Comparison of ENCODE assay signal across 31 cellular contexts in the genomic region with DNA sequence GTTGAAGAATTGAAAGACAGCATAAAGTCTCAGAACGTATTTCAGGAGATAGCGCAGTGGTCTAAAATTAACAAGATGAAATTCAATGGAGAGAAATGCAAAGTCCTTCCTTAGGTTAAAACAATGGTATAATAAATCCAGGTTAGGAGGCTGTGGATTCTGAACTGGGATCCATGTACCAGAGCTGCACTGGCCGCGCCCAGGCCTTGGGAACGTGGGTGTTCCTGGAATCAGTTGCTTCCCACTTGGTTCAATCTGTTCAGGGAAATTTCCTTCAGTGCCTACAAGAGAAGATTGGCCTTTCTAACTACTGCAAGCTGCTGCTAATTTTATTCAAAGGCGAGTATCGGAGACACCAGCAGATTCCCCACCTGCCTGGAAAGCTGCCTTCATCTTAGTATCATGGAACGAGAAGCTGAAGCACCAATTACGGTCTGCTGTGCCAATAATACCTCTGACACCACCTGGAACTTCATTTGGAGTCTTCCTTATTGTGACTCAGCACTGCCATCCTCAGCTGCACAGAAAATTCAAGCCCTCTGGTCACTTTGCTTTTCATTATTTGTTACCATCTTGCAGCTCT. TPM values are rescaled to one million over a fixed set of nuclear protein-coding genes. Genes with fewer than 3 reads are reported as not detected.
"Had no signal": no experiment of that assay in that cellular context is flagged by ENCODE, and none has a peak within 500 bp of the region (broad histone marks: within the 10 kb centered on the region; RNA-seq: fewer than 3 reads in every experiment).

No MANE protein-coding gene starts in this region.

- H3K36me3 Mint-ChIP-seq: activated naive CD8-positive, alpha-beta T cell treated with anti-CD3 and anti-CD28 coated beads, Interleukin-2, amount 10 ng/mL, durations not matched to agents 7 days and 5 days; brain; stimulated activated naive B cell treated with anti-CD40 and anti-IgM and Interleukin-4, amounts not matched to agents 10 μg/mL and 1 μg/mL and 100 μg/mL, for 72 hours had no signal

- DNase-seq: activated CD4-positive, alpha-beta T cell treated with anti-CD3 and anti-CD28 coated beads for 48 hours; activated CD4-positive, alpha-beta T cell treated with anti-CD3 and anti-CD28 coated beads, Interleukin-2, amount 50 U/mL, for 48 hours; activated CD8-positive, alpha-beta memory T cell treated with anti-CD3 and anti-CD28 coated beads for 24 hours; activated effector memory CD4-positive, alpha-beta T cell treated with anti-CD3 and anti-CD28 coated beads, Interleukin-2, amount 50 U/mL, for 16 hours; activated naive CD4-positive, alpha-beta T cell treated with anti-CD3 and anti-CD28 coated beads for 36 hours; activated naive CD8-positive, alpha-beta T cell treated with anti-CD3 and anti-CD28 coated beads, Interleukin-2, amount 10 ng/mL, durations not matched to agents 7 days and 5 days; activated T-cell treated with anti-CD3 and anti-CD28 coated beads, Interleukin-2, amount 50 U/mL, for 1 hour; endodermal cell; foreskin fibroblast; head of caudate nucleus; hypothalamus; immature natural killer cell; midbrain; naive thymus-derived CD8-positive, alpha-beta T cell; occipital lobe; stimulated activated CD4-positive, alpha-beta T cell treated with anti-CD3 and anti-CD28 coated beads, Interleukin-1b, Interleukin-23, amount 100 ng/mL, for 48 hours; stimulated activated CD4-positive, alpha-beta T cell treated with anti-CD3 and anti-CD28 coated beads, Interleukin-4, amount 100 ng/mL, for 4 hours; stimulated activated CD8-positive, alpha-beta memory T cell treated with anti-CD3 and anti-CD28 coated beads, Interleukin-4, amount 100 ng/mL, for 48 hours; stimulated activated naive B cell treated with anti-CD40 and anti-IgM and Interleukin-4, amounts not matched to agents 10 μg/mL and 1 μg/mL and 100 μg/mL, for 72 hours; stomach; T-helper 9 cell; tibial artery; upper lobe of right lung; WERI-Rb-1 had no signal

- H3K4me1 Mint-ChIP-seq: activated naive CD8-positive, alpha-beta T cell treated with anti-CD3 and anti-CD28 coated beads, Interleukin-2, amount 10 ng/mL, durations not matched to agents 7 days and 5 days; brain; endodermal cell; immature natural killer cell; naive thymus-derived CD8-positive, alpha-beta T cell; neural crest cell; stimulated activated naive B cell treated with anti-CD40 and anti-IgM and Interleukin-4, amounts not matched to agents 10 μg/mL and 1 μg/mL and 100 μg/mL, for 72 hours had no signal

- H3K9me3 Mint-ChIP-seq: endodermal cell had no signal

- H3K27ac Mint-ChIP-seq: activated naive CD4-positive, alpha-beta T cell treated with anti-CD3 and anti-CD28 coated beads for 36 hours; activated naive CD8-positive, alpha-beta T cell treated with anti-CD3 and anti-CD28 coated beads, Interleukin-2, amount 10 ng/mL, durations not matched to agents 7 days and 5 days; activated T-helper 1 cell treated with anti-CD3 and anti-CD28 coated beads, Interleukin-12 subunit alpha, Interleukin-12 subunit beta, Interleukin-2, Interleukin-4 antibody, amounts not matched to agents 30 ng/mL and 10 ng/mL and 1 ng/mL, durations not matched to agents 14 hours and 24 hours and 36 hours; brain; dendritic cell treated with granulocyte-macrophage colony-stimulating factor and Interleukin-4, amounts not matched to agents 40 ng/mL and 50 ng/mL, for 4 days; endodermal cell; immature natural killer cell; naive thymus-derived CD8-positive, alpha-beta T cell; stimulated activated naive B cell treated with anti-CD40 and anti-IgM and Interleukin-4, amounts not matched to agents 10 μg/mL and 1 μg/mL and 100 μg/mL, for 72 hours had no signal

- ATAC-seq: activated CD4-positive, CD25-positive, alpha-beta regulatory T cell treated with anti-CD3 and anti-CD28 coated beads, Interleukin-2, amount 50 U/mL, for 24 hours; esophagus mucosa; naive thymus-derived CD8-positive, alpha-beta T cell; stimulated activated naive B cell treated with anti-CD40 and anti-IgM and Interleukin-4, amounts not matched to agents 10 μg/mL and 1 μg/mL and 100 μg/mL, for 72 hours; upper lobe of right lung had no signal

- H3K27me3 Mint-ChIP-seq: activated naive CD8-positive, alpha-beta T cell treated with anti-CD3 and anti-CD28 coated beads, Interleukin-2, amount 10 ng/mL, durations not matched to agents 7 days and 5 days; brain; dendritic cell treated with granulocyte-macrophage colony-stimulating factor and Interleukin-4, amounts not matched to agents 40 ng/mL and 50 ng/mL, for 4 days; naive thymus-derived CD8-positive, alpha-beta T cell; stimulated activated naive B cell treated with anti-CD40 and anti-IgM and Interleukin-4, amounts not matched to agents 10 μg/mL and 1 μg/mL and 100 μg/mL, for 72 hours had no signal

- H3K4me3 Mint-ChIP-seq: activated naive CD4-positive, alpha-beta T cell treated with anti-CD3 and anti-CD28 coated beads for 36 hours; activated naive CD8-positive, alpha-beta T cell treated with anti-CD3 and anti-CD28 coated beads, Interleukin-2, amount 10 ng/mL, durations not matched to agents 7 days and 5 days; activated T-helper 1 cell treated with anti-CD3 and anti-CD28 coated beads, Interleukin-12 subunit alpha, Interleukin-12 subunit beta, Interleukin-2, Interleukin-4 antibody, amounts not matched to agents 30 ng/mL and 10 ng/mL and 1 ng/mL, durations not matched to agents 14 hours and 24 hours and 36 hours; brain; dendritic cell treated with granulocyte-macrophage colony-stimulating factor and Interleukin-4, amounts not matched to agents 40 ng/mL and 50 ng/mL, for 4 days; endodermal cell; immature natural killer cell; naive thymus-derived CD8-positive, alpha-beta T cell; neural crest cell; stimulated activated naive B cell treated with anti-CD40 and anti-IgM and Interleukin-4, amounts not matched to agents 10 μg/mL and 1 μg/mL and 100 μg/mL, for 72 hours had no signal

RNA-seq across cellular contexts. Expression of a gene that starts 14.3 kb away (rescaled TPM):
- total RNA-seq: activated naive CD4-positive, alpha-beta T cell treated with anti-CD3 and anti-CD28 coated beads for 36 hours; activated naive CD8-positive, alpha-beta T cell treated with anti-CD3 and anti-CD28 coated beads, Interleukin-2, amount 10 ng/mL, durations not matched to agents 7 days and 5 days; activated T-helper 1 cell treated with anti-CD3 and anti-CD28 coated beads, Interleukin-12 subunit alpha, Interleukin-12 subunit beta, Interleukin-2, Interleukin-4 antibody, amounts not matched to agents 30 ng/mL and 10 ng/mL and 1 ng/mL, durations not matched to agents 14 hours and 24 hours and 36 hours; esophagus mucosa; naive thymus-derived CD8-positive, alpha-beta T cell; pulmonary artery endothelial cell had no signal
